Comparison of ENCODE assay signal across 21 cellular contexts in genomic region chr11:122308286-122308685, GRCh38.
"Had no signal": no experiment of that assay in that cellular context is flagged by ENCODE, and none has a peak within 500 bp of the region (broad histone marks: within the 10 kb centered on the region; RNA-seq: fewer than 3 reads in every experiment).

No MANE protein-coding gene starts in this region.

- H3K9me3 Mint-ChIP-seq: activated CD4-positive, alpha-beta T cell treated with anti-CD3 and anti-CD28 coated beads, Interleukin-2, amount 10 ng/mL, durations not matched to agents 24 days and 14 days; activated CD8-positive, alpha-beta T cell treated with anti-CD3 and anti-CD28 coated beads for 36 hours; activated naive CD8-positive, alpha-beta T cell treated with anti-CD3 and anti-CD28 coated beads for 36 hours; dendritic cell treated with granulocyte-macrophage colony-stimulating factor and Interleukin-4, amounts not matched to agents 40 ng/mL and 50 ng/mL, for 4 days; natural killer cell; type B pancreatic cell had no signal

- H3K36me3 ChIP-seq: esophagus squamous epithelium, neutrophil, pancreas had no signal

- H3K9me3 ChIP-seq: esophagus squamous epithelium, neutrophil, pancreas had no signal

- H3K36me3 Mint-ChIP-seq: activated naive CD8-positive, alpha-beta T cell treated with anti-CD3 and anti-CD28 coated beads for 36 hours; natural killer cell; type B pancreatic cell had no signal

- H3K4me1 Mint-ChIP-seq: activated CD4-positive, alpha-beta T cell treated with anti-CD3 and anti-CD28 coated beads, Interleukin-2, amount 10 ng/mL, durations not matched to agents 24 days and 14 days; activated naive CD8-positive, alpha-beta T cell treated with anti-CD3 and anti-CD28 coated beads for 36 hours; activated T-helper 17 cell treated with anti-CD3 and anti-CD28 coated beads, Interleukin-2, amount 50 U/mL, for 72 hours; natural killer cell had no signal

- H3K4me3 Mint-ChIP-seq: activated CD4-positive, alpha-beta T cell treated with anti-CD3 and anti-CD28 coated beads, Interleukin-2, amount 10 ng/mL, durations not matched to agents 24 days and 14 days; activated CD8-positive, alpha-beta T cell treated with anti-CD3 and anti-CD28 coated beads for 36 hours; activated naive CD8-positive, alpha-beta T cell treated with anti-CD3 and anti-CD28 coated beads for 36 hours; activated T-helper 17 cell treated with anti-CD3 and anti-CD28 coated beads, Interleukin-2, amount 50 U/mL, for 72 hours; dendritic cell treated with granulocyte-macrophage colony-stimulating factor and Interleukin-4, amounts not matched to agents 40 ng/mL and 50 ng/mL, for 4 days; natural killer cell; type B pancreatic cell had no signal

- DNase-seq: activated CD4-positive, alpha-beta T cell treated with anti-CD3 and anti-CD28 coated beads, Interleukin-2, amount 10 ng/mL, durations not matched to agents 24 days and 14 days; activated CD8-positive, alpha-beta T cell treated with anti-CD3 and anti-CD28 coated beads for 36 hours; activated naive CD4-positive, alpha-beta T cell; activated naive CD8-positive, alpha-beta T cell treated with anti-CD3 and anti-CD28 coated beads for 36 hours; activated T-cell treated with anti-CD3 and anti-CD28 coated beads, Interleukin-2, amount 50 U/mL, for 1 hour; amniotic stem cell; cerebellar nuclear complex; effector memory CD4-positive, alpha-beta T cell; esophagus squamous epithelium; hippocampal formation; mesendoderm; natural killer cell; pancreas; stimulated activated CD4-positive, alpha-beta T cell treated with anti-CD3 and anti-CD28 coated beads, Interleukin-12 subunit alpha, Interleukin-12 subunit beta, amount 100 ng/mL, for 4 hours; stimulated activated CD4-positive, alpha-beta T cell treated with anti-CD3 and anti-CD28 coated beads, Interleukin-1b, Interleukin-23, amount 100 ng/mL, for 48 hours; stimulated activated naive CD8-positive, alpha-beta T cell treated with anti-CD3 and anti-CD28 coated beads, Interleukin-15, Interleukin-2, amounts not matched to agents 100 U/mL and 50 U/mL, for 24 hours; T1000 had no signal

- H3K27me3 ChIP-seq: esophagus squamous epithelium, neutrophil, pancreas had no signal

- H3K4me3 ChIP-seq: pancreas had no signal

- H3K27ac Mint-ChIP-seq: activated CD4-positive, alpha-beta T cell treated with anti-CD3 and anti-CD28 coated beads, Interleukin-2, amount 10 ng/mL, durations not matched to agents 24 days and 14 days; activated CD8-positive, alpha-beta T cell treated with anti-CD3 and anti-CD28 coated beads for 36 hours; activated naive CD8-positive, alpha-beta T cell treated with anti-CD3 and anti-CD28 coated beads for 36 hours; activated T-helper 17 cell treated with anti-CD3 and anti-CD28 coated beads, Interleukin-2, amount 50 U/mL, for 72 hours; dendritic cell treated with granulocyte-macrophage colony-stimulating factor and Interleukin-4, amounts not matched to agents 40 ng/mL and 50 ng/mL, for 4 days; natural killer cell; type B pancreatic cell had no signal

- H3K27ac ChIP-seq: esophagus squamous epithelium, neutrophil, pancreas had no signal

- H3K27me3 Mint-ChIP-seq: activated CD4-positive, alpha-beta T cell treated with anti-CD3 and anti-CD28 coated beads, Interleukin-2, amount 10 ng/mL, durations not matched to agents 24 days and 14 days; dendritic cell treated with granulocyte-macrophage colony-stimulating factor and Interleukin-4, amounts not matched to agents 40 ng/mL and 50 ng/mL, for 4 days had no signal

- ATAC-seq: activated CD8-positive, alpha-beta T cell treated with anti-CD3 and anti-CD28 coated beads for 36 hours; activated T-helper 17 cell treated with anti-CD3 and anti-CD28 coated beads, Interleukin-2, amount 50 U/mL, for 72 hours; natural killer cell; pancreas; stimulated activated naive CD8-positive, alpha-beta T cell treated with anti-CD3 and anti-CD28 coated beads, Interleukin-15, Interleukin-2, amounts not matched to agents 100 U/mL and 50 U/mL, for 24 hours had no signal

- H3K4me1 ChIP-seq: pancreas had no signal
